In the genomic region with DNA sequence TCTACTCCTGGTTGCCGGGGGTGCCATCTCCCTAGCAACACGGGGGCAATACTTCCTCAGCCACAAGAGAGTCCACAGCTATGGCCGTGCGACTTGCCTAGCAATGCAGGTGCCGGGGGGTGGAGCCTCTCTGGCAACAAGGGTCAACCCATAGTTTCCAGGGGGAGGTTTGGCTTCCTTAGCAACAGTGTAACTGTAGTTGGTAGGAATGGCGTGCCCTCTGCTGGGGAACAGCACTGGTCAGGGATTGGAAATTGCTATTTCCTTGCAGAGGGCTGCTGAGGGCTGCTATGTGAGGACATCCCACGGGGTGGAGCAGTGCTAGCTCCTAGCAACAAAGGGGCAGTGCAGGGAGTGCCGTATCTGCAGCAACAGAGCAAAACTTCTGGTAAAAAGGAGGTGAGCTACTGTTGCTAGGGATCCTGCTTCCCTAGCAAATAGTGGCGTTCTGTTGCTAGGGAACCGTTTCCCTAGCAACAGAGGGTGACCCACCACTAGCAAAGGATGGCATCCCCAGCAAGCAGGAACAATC, we compare ENCODE assay signal across 9 cellular contexts. TPM values are rescaled to one million over a fixed set of nuclear protein-coding genes. Genes with fewer than 3 reads are reported as not detected.
DNase-seq lines count a peak whose midpoint lies in the region; ATAC-seq and TF ChIP-seq lines count a peak whose summit lies in the region.
"Had no signal": no experiment of that assay in that cellular context is flagged by ENCODE, and none has a peak within 500 bp of the region (broad histone marks: within the 10 kb centered on the region; RNA-seq: fewer than 3 reads in every experiment).

No MANE protein-coding gene starts in this region.

- H3K27ac ChIP-seq in GM23248, result no peak overlapping the region
- H3K27ac ChIP-seq in sigmoid colon, result no peak overlapping the region

- no peak for TF ChIP-seq EP300 in sigmoid colon (IDR thresholded peaks at IDR 0.05)

- DNase-seq in GM23248 (peak; percentile 39), NCI-H526 treated with DMSO at 0.1 percent for 48 hours (lab: John Stamatoyannopoulos, UW) (peak; percentile 88), erythroblast (lab: John Stamatoyannopoulos, UW) (peak; percentile 70 to 77), nucleus accumbens (lab: John Stamatoyannopoulos, UW) (peak in 44 of 56 donors; percentile 3 to 83 (median 54)), sigmoid colon (no peak), SW480 (ENCODE audit: low spot score) (no peak), HPDE6-E6E7 (ENCODE audit: extremely low spot score) (no peak)

- TF ChIP-seq CTCF in sigmoid colon (IDR thresholded peaks at IDR 0.05), result no peak

- no peaks in the 10 kb centered on the region for H3K9me3 ChIP-seq in GM23248 (ENCODE audit: low read depth)
- no peaks in the 10 kb centered on the region for H3K9me3 ChIP-seq in sigmoid colon

- H2AFZ ChIP-seq in GM23248, result no peak overlapping the region

- no peak for TF ChIP-seq POLR2A in erythroblast (IDR thresholded peaks at IDR 0.05; ENCODE audit: low read length)
- TF ChIP-seq POLR2A in sigmoid colon (IDR thresholded peaks at IDR 0.05), result no peak

- H3K4me2 ChIP-seq in GM23248 (ENCODE audit: unreplicated experiment), result no peak overlapping the region

- no peaks in the 10 kb centered on the region for H4K20me1 ChIP-seq in GM23248 (ENCODE audit: insufficient read depth)

- WGBS in GM23248 (ENCODE audit: low coverage in 1 of 2, low lambda C conversion rate in 2 of 2, missing lambda C conversion rate in 2 of 2), 2 experiments, result 60 to 67% methylated on average over 10 of the region's 10 CpGs
- WGBS in sigmoid colon, 2 donors, result 20 to 50% methylated on average over 10 of the region's 10 CpGs

- H3F3A ChIP-seq in GM23248 (ENCODE audit: insufficient read depth), result no peaks in the 10 kb centered on the region; the same call in 1 of the 2 replicates

- in situ Hi-C loops in GM23248 (cut with MboI), result no loop called here

- ATAC-seq in HG02763 (IDR thresholded peaks at IDR 0.05; ENCODE audit: unreplicated experiment), result no peak

- H3K27me3 ChIP-seq in GM23248 (replicated peaks; ENCODE audit: insufficient read depth) (no peaks in the 10 kb centered on the region), sigmoid colon (no peaks in the 10 kb centered on the region)

- H3K4me1 ChIP-seq in GM23248 (ENCODE audit: insufficient read depth) (no peaks in the 10 kb centered on the region), sigmoid colon (no peaks in the 10 kb centered on the region)

- H3K9ac ChIP-seq in GM23248, result no peak overlapping the region

- H3K9me2 ChIP-seq in GM23248 (ENCODE audit: insufficient read depth), result no peaks in the 10 kb centered on the region

- intact Hi-C loops in sigmoid colon (cut with DNase I), result no loop called here

- H3K36me3 ChIP-seq in GM23248 (ENCODE audit: low read depth) (peaks cover 16% of the 10 kb centered on the region; the same call in 1 of the 2 replicates), sigmoid colon (peaks cover 0 to 33% (median 9%) of the 10 kb centered on the region in 4 donors)

- 0 out of 2 replicates have a peak, but pooled peaks cover under 1% of the 10 kb centered on the region for H3K79me2 ChIP-seq in GM23248 (ENCODE audit: insufficient read depth)

- H3K4me3 ChIP-seq in GM23248, result no peak overlapping the region
- H3K4me3 ChIP-seq in sigmoid colon, result no peak overlapping the region

RNA-seq across cellular contexts. Expression of gene TMC4, which starts 7.0 kb away (rescaled TPM):
- not detected in 2 replicates for total RNA-seq in GM23248 (2014; rRNA removed; shearing (Covaris generic))
- 0.18 TPM in 1 of 2 replicates, not detected in the other for polyA plus RNA-seq in GM23248 (2016; fragmentation: Nextera tagmentation; extraction: Ambion mirVana)
- total RNA-seq in sigmoid colon, result 1 to 10 TPM in 1 of 4 donors, under 1 TPM in 1, not detected in 2; 0.66 to 1.4 TPM
- polyA plus RNA-seq in sigmoid colon, result 10 to 100 TPM; 13.9 to 55.4 (median 25.2) TPM
- total RNA-seq: frontal cortex had no signal

RNA-seq across cellular contexts. Expression of gene MBOAT7, which starts 9.4 kb away (rescaled TPM):
- 109 and 157 TPM in 2 replicates for total RNA-seq in GM23248 (2014; rRNA removed; shearing (Covaris generic))
- 133 and 144 TPM in 2 replicates for polyA plus RNA-seq in GM23248 (2016; fragmentation: Nextera tagmentation; extraction: Ambion mirVana)
- total RNA-seq in sigmoid colon, result 10 to 100 TPM; 20.1 to 49.7 (median 31.0) TPM
- polyA plus RNA-seq in sigmoid colon, result 10 to 100 TPM; 15.0 to 79.7 (median 16.0) TPM

RNA-seq across cellular contexts. Expression of gene TSEN34, which starts 11.1 kb away (rescaled TPM):
- total RNA-seq in GM23248 (2014; rRNA removed; shearing (Covaris generic)), result 102 and 105 TPM in 2 replicates
- 90.0 TPM in 2 replicates for polyA plus RNA-seq in GM23248 (2016; fragmentation: Nextera tagmentation; extraction: Ambion mirVana)
- total RNA-seq in sigmoid colon, result 10 to 100 TPM; 41.5 to 80.9 (median 53.2) TPM
- polyA plus RNA-seq in sigmoid colon, result 10 to 100 TPM; 47.3 to 61.9 (median 52.5) TPM

RNA-seq across cellular contexts. Expression of gene LENG1, which starts 20.5 kb away (rescaled TPM):
- total RNA-seq in GM23248 (2014; rRNA removed; shearing (Covaris generic)), result 6.6 and 6.9 TPM in 2 replicates
- polyA plus RNA-seq in GM23248 (2016; fragmentation: Nextera tagmentation; extraction: Ambion mirVana) (10.2 and 10.9 TPM in 2 replicates), sigmoid colon (10 to 100 TPM in 1 of 3 donors, 1 to 10 TPM in 2; 8.4 to 11.5 (median 8.6) TPM)
- total RNA-seq in sigmoid colon, result 1 to 10 TPM; 7.8 to 10.0 (median 8.7) TPM

RNA-seq across cellular contexts. Expression of gene RPS9, which starts 20.7 kb away (rescaled TPM):
- 1,319 and 1,498 TPM in 2 replicates for total RNA-seq in GM23248 (2014; rRNA removed; shearing (Covaris generic))
- 395 and 404 TPM in 2 replicates for polyA plus RNA-seq in GM23248 (2016; fragmentation: Nextera tagmentation; extraction: Ambion mirVana)
- total RNA-seq in sigmoid colon, result 1,000 to 10,000 TPM; 2,139 to 2,970 (median 2,693) TPM
- 1,000 to 10,000 TPM; 3,254 to 5,599 (median 3,699) TPM for polyA plus RNA-seq in sigmoid colon

Comparison
In these comparisons a context has a peak if more than half of its experiments do, and no peak if none do; other contexts are left out.
1. DNase-seq: peak in GM23248 (single experiment), NCI-H526 treated with DMSO at 0.1 percent for 48 hours (single experiment), erythroblast (2 of 2) and nucleus accumbens (44 of 56); none in sigmoid colon (single experiment), SW480 (single experiment) and HPDE6-E6E7 (single experiment).